29 cellular contexts compared by ENCODE assay signal in genomic region chr2:239601880-239602279, GRCh38.
DNase-seq lines count a peak whose midpoint lies in the region; ATAC-seq, FAIRE-seq and TF ChIP-seq lines count a peak whose summit lies in the region.
"Had no signal": no experiment of that assay in that cellular context is flagged by ENCODE, and none has a peak within 500 bp of the region (broad histone marks: within the 10 kb centered on the region; RNA-seq: fewer than 3 reads in every experiment).

No MANE protein-coding gene starts in this region.

- ATAC-seq in activated CD8-positive, alpha-beta memory T cell treated with anti-CD3 and anti-CD28 coated beads, Interleukin-2, amount 10 ng/mL, durations not matched to agents 7 days and 5 days, result no peak
- no peak for ATAC-seq in DND-41 (ENCODE audit: insufficient read depth, low read depth)
- ATAC-seq in GM21786 (IDR thresholded peaks at IDR 0.05; ENCODE audit: unreplicated experiment), result no peak
- ATAC-seq: body of pancreas; gastrocnemius medialis; naive thymus-derived CD8-positive, alpha-beta T cell; right cardiac atrium had no signal

- no peak overlapping the region for H4K5ac ChIP-seq in H1 (ENCODE audit: insufficient read length, low read depth, low read length)

- H3K36me3 Mint-ChIP-seq in activated CD8-positive, alpha-beta memory T cell treated with anti-CD3 and anti-CD28 coated beads, Interleukin-2, amount 10 ng/mL, durations not matched to agents 7 days and 5 days, result no peaks in the 10 kb centered on the region
- H3K36me3 Mint-ChIP-seq in type B pancreatic cell, result no peaks in the 10 kb centered on the region
- H3K36me3 Mint-ChIP-seq: naive thymus-derived CD8-positive, alpha-beta T cell had no signal

- H3K4ac ChIP-seq in H1 (replicated peaks; ENCODE audit: insufficient read length, low read depth, low read length), result no peak overlapping the region

- no peak overlapping the region for H3K23ac ChIP-seq in H1 (ENCODE audit: insufficient read length)

- H2BK20ac ChIP-seq in H1 (ENCODE audit: low read length), result no peak overlapping the region

- H3K27me3 ChIP-seq in DND-41 (ENCODE audit: insufficient read depth, low read length, poor library complexity), result no peaks in the 10 kb centered on the region
- peaks cover 0 to 4% (median 0%) of the 10 kb centered on the region in 4 experiments; a peak in 4 of 7 replicates for H3K27me3 ChIP-seq in H1 (replicated peaks in 1 of 4; ENCODE audit: control insufficient read depth in 3 of 4, extremely low read depth in 1 of 4, insufficient read depth in 3 of 4, low read length in 3 of 4)
- no peaks in the 10 kb centered on the region for H3K27me3 ChIP-seq in brain microvascular endothelial cell (replicated peaks)
- H3K27me3 ChIP-seq: body of pancreas, gastrocnemius medialis had no signal

- DNase-seq in activated CD8-positive, alpha-beta memory T cell treated with anti-CD3 and anti-CD28 coated beads, Interleukin-2, amount 10 ng/mL, durations not matched to agents 7 days and 5 days, result no peak
- DNase-seq in activated CD8-positive, alpha-beta memory T cell treated with anti-CD3 and anti-CD28 coated beads, Interleukin-2, amount 50 U/mL, for 4 hours, result no peak
- DNase-seq in DND-41 (no peak), H1 (ENCODE audit: low read depth in 1 of 2, low spot score in 2 of 2) (no peak), type B pancreatic cell (ENCODE audit: extremely low spot score, unreplicated experiment) (peak; percentile 47), KG1 (lab: John Stamatoyannopoulos, UW) (no peak), brain microvascular endothelial cell (no peak)
- DNase-seq: DMS 273 treated with DMSO at 0.1 percent for 48 hours; gastrocnemius medialis; HFFc6; hypothalamus; left ventricle myocardium inferior; midbrain; NCI-H1092; NCI-H2029; NCI-H2227 treated with DMSO at 0.1 percent for 48 hours; NCI-H748 treated with DMSO at 0.1 percent for 48 hours; stimulated activated CD4-positive, alpha-beta T cell treated with anti-CD3 and anti-CD28 coated beads, Interleukin-12 subunit alpha, Interleukin-12 subunit beta, amount 100 ng/mL, for 4 hours; stimulated activated CD4-positive, alpha-beta T cell treated with anti-CD3 and anti-CD28 coated beads, Interleukin-4, amount 100 ng/mL, for 24 hours; stimulated activated naive CD4-positive, alpha-beta T cell had no signal

- no peak overlapping the region for H3K14ac ChIP-seq in H1 (ENCODE audit: insufficient read length)

- no peak for TF ChIP-seq CTCF in DND-41 (IDR thresholded peaks at IDR 0.05; ENCODE audit: borderline replicate concordance, extremely low read depth, low read length, poor library complexity, severe bottlenecking)
- TF ChIP-seq CTCF in H1 (IDR thresholded peaks at IDR 0.05; ENCODE audit: control extremely low read depth in 1 of 3, insufficient read depth in 1 of 3, low read depth in 1 of 3, low read length in 3 of 3), result no peak
- no peak for TF ChIP-seq CTCF in type B pancreatic cell (conservative IDR thresholded peaks at IDR 0.05)
- TF ChIP-seq CTCF in brain microvascular endothelial cell (IDR thresholded peaks at IDR 0.05; ENCODE audit: low read depth, low read length, missing control alignments), result no peak

- no peak overlapping the region; the same call in 1 of the 2 replicates for H3K18ac ChIP-seq in H1 (ENCODE audit: extremely low read depth, low read length)

- no peak overlapping the region for H2BK5ac ChIP-seq in H1 (ENCODE audit: low read depth, low read length)

- no peak overlapping the region for H4K8ac ChIP-seq in H1 (ENCODE audit: extremely low read depth, insufficient read depth, low read length)

- no peak overlapping the region for H2AFZ ChIP-seq in DND-41 (ENCODE audit: low read depth, low read length)
- no peak overlapping the region for H2AFZ ChIP-seq in H1 (ENCODE audit: low read length)
- H2AFZ ChIP-seq: parathyroid adenoma had no signal

- H3K4me3 Mint-ChIP-seq in activated CD8-positive, alpha-beta memory T cell treated with anti-CD3 and anti-CD28 coated beads, Interleukin-2, amount 10 ng/mL, durations not matched to agents 7 days and 5 days, result no peak overlapping the region
- H3K4me3 Mint-ChIP-seq in type B pancreatic cell, result no peak overlapping the region
- H3K4me3 Mint-ChIP-seq: HFFc6 had no signal

- H3K4me2 ChIP-seq in DND-41 (ENCODE audit: insufficient read depth, low read length), result no peak overlapping the region
- H3K4me2 ChIP-seq in H1 (ENCODE audit: insufficient read depth in 1 of 2, low read depth in 2 of 2, low read length in 2 of 2), result peak overlapping the region; percentile 12 to 29; a peak in 2 of 4 replicates

- H3K56ac ChIP-seq in H1 (replicated peaks; ENCODE audit: insufficient read length, low read depth, low read length), result no peak overlapping the region

- H3K9me3 Mint-ChIP-seq in activated CD8-positive, alpha-beta memory T cell treated with anti-CD3 and anti-CD28 coated beads, Interleukin-2, amount 10 ng/mL, durations not matched to agents 7 days and 5 days (ENCODE audit: low read depth), result no peaks in the 10 kb centered on the region
- no peaks in the 10 kb centered on the region for H3K9me3 Mint-ChIP-seq in type B pancreatic cell
- H3K9me3 Mint-ChIP-seq: naive thymus-derived CD8-positive, alpha-beta T cell had no signal

- no peak overlapping the region for H2AK5ac ChIP-seq in H1 (ENCODE audit: low read depth, low read length)

- peak overlapping the region; percentile 81 for H3K27ac ChIP-seq in DND-41 (ENCODE audit: low read length)
- H3K27ac ChIP-seq in H1 (ENCODE audit: low read depth, low read length), result no peak overlapping the region
- H3K27ac ChIP-seq in brain microvascular endothelial cell, result no peak overlapping the region
- H3K27ac ChIP-seq: body of pancreas, C4-2B, gastrocnemius medialis, left ventricle myocardium inferior, parathyroid adenoma had no signal

- H3K36me3 ChIP-seq in DND-41 (ENCODE audit: insufficient read depth, low read length) (no peaks in the 10 kb centered on the region), H1 (ENCODE audit: control insufficient read depth in 2 of 4, insufficient read depth in 4 of 4, low read length in 3 of 4) (no peaks in the 10 kb centered on the region), brain microvascular endothelial cell (replicated peaks) (no peaks in the 10 kb centered on the region)
- H3K36me3 ChIP-seq: gastrocnemius medialis, left ventricle myocardium inferior had no signal

- no peak for TF ChIP-seq POLR2A in H1 (IDR thresholded peaks at IDR 0.05; ENCODE audit: control extremely low read depth in 1 of 2, low read depth in 2 of 2, low read length in 2 of 2)

- in situ Hi-C loops in brain microvascular endothelial cell (cut with HindIII; ENCODE audit: low pct_ligation_motif_present, low sequenced_read_pairs), result no loop called here

- no peak overlapping the region for H4K91ac ChIP-seq in H1 (replicated peaks; ENCODE audit: insufficient read length, low read length)

- FAIRE-seq in H1 (lab: Jason Lieb, UNC), result no peak
- FAIRE-seq: colon, endometrium, islet of Langerhans had no signal

- no peak overlapping the region for H2BK12ac ChIP-seq in H1 (ENCODE audit: low read depth, low read length)

- no peak for TF ChIP-seq RAD21 in H1 (IDR thresholded peaks at IDR 0.05 in 1 of 2, conservative IDR thresholded peaks at IDR 0.05 in 1 of 2; ENCODE audit: low read depth in 2 of 2, low read length in 2 of 2)

- H3K4me3 ChIP-seq in DND-41 (ENCODE audit: low read depth in 1 of 2, low read length in 2 of 2) (no peak overlapping the region), H1 (ENCODE audit: extremely low read depth in 1 of 4, insufficient read depth in 2 of 4, low read depth in 3 of 4, low read length in 4 of 4) (no peak overlapping the region), brain microvascular endothelial cell (ENCODE audit: low read depth, low read length) (no peak overlapping the region)
- H3K4me3 ChIP-seq: body of pancreas, gastrocnemius medialis, left ventricle myocardium inferior had no signal

- WGBS in H1 (ENCODE audit: extremely low coverage in 1 of 2, insufficient coverage in 1 of 2, insufficient read length in 1 of 2, insufficient replicate concordance in 2 of 2, low coverage in 1 of 2, low lambda C conversion rate in 2 of 2, missing lambda C conversion rate in 1 of 2), 2 experiments, result 90% methylated on average over 6 of the region's 7 CpGs; no CpG with 5 or more reads in 1 of the 2 experiments

- H2BK15ac ChIP-seq in H1 (ENCODE audit: low read length), result no peak overlapping the region

- no peak for TF ChIP-seq EP300 in H1 (IDR thresholded peaks at IDR 0.05; ENCODE audit: borderline replicate concordance in 1 of 2, low read depth in 2 of 2, low read length in 2 of 2)

- H3K9ac ChIP-seq in DND-41 (ENCODE audit: low read depth, low read length) (peak overlapping the region; percentile 30; the same call in 1 of the 2 replicates), H1 (replicated peaks in 1 of 4; ENCODE audit: extremely low read depth in 1 of 4, low read depth in 3 of 4, low read length in 3 of 4) (no peak overlapping the region)
- H3K9ac ChIP-seq: parathyroid adenoma had no signal

- no peaks in the 10 kb centered on the region for H3K23me2 ChIP-seq in H1 (ENCODE audit: low read depth, low read length)

- H3K27me3 Mint-ChIP-seq in activated CD8-positive, alpha-beta memory T cell treated with anti-CD3 and anti-CD28 coated beads, Interleukin-2, amount 10 ng/mL, durations not matched to agents 7 days and 5 days, result peaks cover 23% of the 10 kb centered on the region
- H3K27me3 Mint-ChIP-seq in type B pancreatic cell, result peaks cover 12% of the 10 kb centered on the region

- H3K4me1 ChIP-seq in DND-41 (ENCODE audit: insufficient read depth, low read length) (peaks cover 54% of the 10 kb centered on the region), H1 (replicated peaks in 1 of 4; ENCODE audit: control insufficient read depth in 3 of 4, insufficient read depth in 4 of 4, low read length in 3 of 4) (peaks cover 8 to 20% (median 17%) of the 10 kb centered on the region in 4 experiments)
- H3K4me1 ChIP-seq: body of pancreas, gastrocnemius medialis, left ventricle myocardium inferior, parathyroid adenoma had no signal

- peaks cover 27% of the 10 kb centered on the region for H3K4me1 Mint-ChIP-seq in activated CD8-positive, alpha-beta memory T cell treated with anti-CD3 and anti-CD28 coated beads, Interleukin-2, amount 10 ng/mL, durations not matched to agents 7 days and 5 days
- H3K4me1 Mint-ChIP-seq in type B pancreatic cell (ENCODE audit: unreplicated experiment), result no peaks in the 10 kb centered on the region

- POLR2A ChIA-PET in H1 (lab: Charles Lee; ENCODE audit: partially characterized antibody), result no interaction called here

- H4K20me1 ChIP-seq in DND-41 (ENCODE audit: insufficient read depth, low read length) (no peaks in the 10 kb centered on the region), H1 (replicated peaks in 1 of 2; ENCODE audit: control insufficient read depth in 1 of 2, insufficient read depth in 2 of 2, low read length in 2 of 2) (no peaks in the 10 kb centered on the region)

- H2BK120ac ChIP-seq in H1 (replicated peaks; ENCODE audit: low read depth, low read length), result no peak overlapping the region

- H3K9me3 ChIP-seq in DND-41 (ENCODE audit: insufficient read depth, low read length, severe bottlenecking), result no peaks in the 10 kb centered on the region
- H3K9me3 ChIP-seq in H1 (ENCODE audit: insufficient read depth in 2 of 2, low read depth in 1 of 2, low read length in 1 of 2), result no peaks in the 10 kb centered on the region; a peak in 1 of 4 replicates
- H3K9me3 ChIP-seq: gastrocnemius medialis had no signal

- peak overlapping the region; percentile 47 for H3K27ac Mint-ChIP-seq in activated CD8-positive, alpha-beta memory T cell treated with anti-CD3 and anti-CD28 coated beads, Interleukin-2, amount 10 ng/mL, durations not matched to agents 7 days and 5 days
- H3K27ac Mint-ChIP-seq in type B pancreatic cell, result no peak overlapping the region
- H3K27ac Mint-ChIP-seq: HFFc6 had no signal

- H3K79me1 ChIP-seq in H1 (ENCODE audit: low read depth, low read length), result no peaks in the 10 kb centered on the region

- CTCF ChIA-PET in activated CD8-positive, alpha-beta memory T cell treated with anti-CD3 and anti-CD28 coated beads, Interleukin-2, amount 10 ng/mL, durations not matched to agents 7 days and 5 days (lab: Charles Lee), result no interaction called here
- CTCF ChIA-PET in H1 (lab: Charles Lee; ENCODE audit: partially characterized antibody), result no interaction called here

- no peaks in the 10 kb centered on the region for H3K79me2 ChIP-seq in DND-41 (ENCODE audit: insufficient read depth, low read length)
- no peaks in the 10 kb centered on the region for H3K79me2 ChIP-seq in H1 (ENCODE audit: control insufficient read depth in 1 of 2, insufficient read depth in 2 of 2, low read length in 2 of 2)
- H3K79me2 ChIP-seq: parathyroid adenoma had no signal
